ENCODE assay signal across 22 cellular contexts in the genomic region with DNA sequence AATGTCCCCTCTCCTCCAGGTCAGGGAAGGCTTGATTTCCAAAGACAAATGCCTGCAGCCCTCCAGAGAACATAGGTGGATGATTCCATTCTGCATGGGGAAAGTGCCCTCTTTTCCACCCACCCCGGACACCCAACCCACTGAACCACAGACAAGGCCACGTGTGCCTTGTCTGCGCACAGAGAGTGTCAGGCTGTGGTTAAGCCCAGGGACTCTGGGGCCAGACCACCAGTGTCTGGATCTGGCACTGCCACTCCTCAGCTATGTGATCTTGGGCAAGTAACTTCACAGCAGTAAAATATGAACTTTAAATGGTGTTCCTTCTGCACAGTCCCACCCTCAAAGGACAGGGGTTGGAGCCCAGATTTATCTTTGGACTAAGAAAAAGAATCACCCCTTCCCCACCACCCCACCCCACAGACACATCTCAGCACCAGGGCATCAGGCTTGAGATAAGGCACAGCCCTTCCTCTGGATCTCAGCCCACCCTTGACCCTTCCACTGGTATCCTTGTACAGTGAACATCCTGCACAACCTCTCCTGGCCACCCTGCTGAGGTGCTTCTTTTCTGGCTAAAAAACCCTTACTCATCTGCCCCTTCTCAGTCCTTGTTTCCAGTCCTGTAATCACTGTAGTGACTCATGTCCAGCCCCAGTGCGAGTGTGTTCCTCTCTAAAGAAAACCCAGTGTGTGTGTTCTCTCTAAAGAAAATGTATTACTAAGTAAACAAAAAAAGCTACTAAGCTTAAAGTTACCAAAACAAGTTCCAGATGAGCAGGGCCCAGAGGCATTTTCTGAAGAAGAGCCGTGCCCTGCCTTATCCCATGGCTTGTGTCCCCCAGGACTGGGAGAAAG. TPM values are rescaled to one million over a fixed set of nuclear protein-coding genes. Genes with fewer than 3 reads are reported as not detected.
A peak's percentile ranks its signal among the peaks of the same experiment; 100 is the strongest.
DNase-seq lines count a peak whose midpoint lies in the region; ATAC-seq and TF ChIP-seq lines count a peak whose summit lies in the region.
"Had no signal": no experiment of that assay in that cellular context is flagged by ENCODE, and none has a peak within 500 bp of the region (broad histone marks: within the 10 kb centered on the region; RNA-seq: fewer than 3 reads in every experiment).

No MANE protein-coding gene starts in this region.

- no peaks in the 10 kb centered on the region for H3K9me3 Mint-ChIP-seq in effector memory CD8-positive, alpha-beta T cell
- no peaks in the 10 kb centered on the region for H3K9me3 Mint-ChIP-seq in osteocyte (ENCODE audit: unreplicated experiment)
- H3K9me3 Mint-ChIP-seq: CD4-positive, alpha-beta memory T cell; nephron had no signal

- H3K9ac ChIP-seq in PC-3 (ENCODE audit: low read length) = no peak overlapping the region

- H3K27ac Mint-ChIP-seq in effector memory CD8-positive, alpha-beta T cell = peak overlapping the region in 1 of 2 donors; percentile 11
- peak overlapping the region; percentile 80 for H3K27ac Mint-ChIP-seq in osteocyte (ENCODE audit: unreplicated experiment)

- H3K4me3 Mint-ChIP-seq in effector memory CD8-positive, alpha-beta T cell = no peak overlapping the region
- no peak overlapping the region for H3K4me3 Mint-ChIP-seq in osteocyte (ENCODE audit: unreplicated experiment)
- H3K4me3 Mint-ChIP-seq: nephron had no signal

- no peaks in the 10 kb centered on the region for H3K9me3 ChIP-seq in PC-3 (ENCODE audit: low read length)
- H3K9me3 ChIP-seq: esophagus squamous epithelium, lower lobe of right lung had no signal

- peaks cover 5 to 7% of the 10 kb centered on the region in 2 donors for H3K4me1 Mint-ChIP-seq in effector memory CD8-positive, alpha-beta T cell (ENCODE audit: low read depth in 2 of 2)
- H3K4me1 Mint-ChIP-seq in osteocyte (ENCODE audit: unreplicated experiment) = peaks cover 46% of the 10 kb centered on the region

- peaks cover 8% of the 10 kb centered on the region for H3K4me1 ChIP-seq in PC-3 (ENCODE audit: insufficient read depth, low read length)
- H3K4me1 ChIP-seq: esophagus squamous epithelium, lower lobe of right lung had no signal

- H3K79me2 ChIP-seq in PC-3 (ENCODE audit: low read length) = no peaks in the 10 kb centered on the region

- peak; percentile 42 for ATAC-seq in PC-3
- peak; percentile 43 for ATAC-seq in effector memory CD8-positive, alpha-beta T cell (replicated peaks)
- ATAC-seq in GM18873 (IDR thresholded peaks at IDR 0.05; ENCODE audit: low FRiP score, unreplicated experiment) = no peak
- no peak for ATAC-seq in GM21825 (IDR thresholded peaks at IDR 0.05; ENCODE audit: unreplicated experiment)
- ATAC-seq: lower lobe of right lung, sciatic nerve had no signal

- no peak overlapping the region for H2AFZ ChIP-seq in PC-3 (ENCODE audit: low read length)

- H3F3A ChIP-seq in PC-3 (ENCODE audit: low read length, unreplicated experiment) = no peaks in the 10 kb centered on the region

- no peaks in the 10 kb centered on the region for H3K9me2 ChIP-seq in PC-3 (replicated peaks; ENCODE audit: low read length)

- H3K27me3 ChIP-seq in PC-3 (ENCODE audit: low read length) = no peaks in the 10 kb centered on the region
- H3K27me3 ChIP-seq: esophagus squamous epithelium had no signal

- TF ChIP-seq CTCF in PC-3 (conservative IDR thresholded peaks at IDR 0.05; ENCODE audit: low read depth, low read length) (no peak), osteocyte (IDR thresholded peaks at IDR 0.05) (no peak)

- H3K4me3 ChIP-seq in PC-3 (ENCODE audit: low read length) = no peak overlapping the region
- H3K4me3 ChIP-seq: coronary artery, esophagus squamous epithelium, lower lobe of right lung had no signal

- intact Hi-C loops in PC-3 (cut with micrococcal nuclease) = no loop called here

- POLR2A ChIA-PET in PC-3 (lab: Charles Lee; ENCODE audit: unreplicated experiment) = no interaction called here

- CTCF ChIA-PET in PC-3 (lab: Charles Lee) = no interaction called here

- BruUV-seq in PC-3 (replicated peaks; lab: Mats Ljungman, UMichigan) = no TSS peak

- DNase-seq in DMS53 (lab: John Stamatoyannopoulos, UW) (peak; percentile 37), DMS53 treated with DMSO at 0.1 percent for 48 hours (lab: John Stamatoyannopoulos, UW; ENCODE audit: unreplicated experiment) (no peak), PC-3 (peak; percentile 63), osteocyte (ENCODE audit: extremely low spot score, unreplicated experiment) (no peak), NCI-H187 treated with DMSO at 0.1 percent for 48 hours (lab: John Stamatoyannopoulos, UW) (no peak)
- no peak for DNase-seq in effector memory CD8-positive, alpha-beta T cell
- DNase-seq: amniotic stem cell; CD4-positive, alpha-beta memory T cell; esophagus squamous epithelium; KG1; lower lobe of right lung; NCI-H1436 treated with DMSO at 0.1 percent for 48 hours; stimulated activated CD4-positive, alpha-beta T cell treated with anti-CD3 and anti-CD28 coated beads, Interleukin-4, amount 100 ng/mL, for 1 hour had no signal

- H3K36me3 Mint-ChIP-seq in effector memory CD8-positive, alpha-beta T cell (ENCODE audit: insufficient read depth) = no peaks in the 10 kb centered on the region
- H3K36me3 Mint-ChIP-seq in osteocyte (ENCODE audit: unreplicated experiment) = peaks cover 2% of the 10 kb centered on the region

- H3K27ac ChIP-seq in PC-3 (ENCODE audit: low read length) = no peak overlapping the region
- H3K27ac ChIP-seq: 22Rv1, coronary artery, esophagus squamous epithelium, lower lobe of right lung had no signal

- H3K27me3 Mint-ChIP-seq in effector memory CD8-positive, alpha-beta T cell = peaks cover 0 to 6% of the 10 kb centered on the region in 2 donors
- H3K27me3 Mint-ChIP-seq in osteocyte (ENCODE audit: unreplicated experiment) = peaks cover 3% of the 10 kb centered on the region
- H3K27me3 Mint-ChIP-seq: CD4-positive, alpha-beta memory T cell had no signal

- no peak overlapping the region for H3K4me2 ChIP-seq in PC-3 (ENCODE audit: low read length)

- H4K20me1 ChIP-seq in PC-3 (ENCODE audit: low read length) = no peaks in the 10 kb centered on the region

- no peaks in the 10 kb centered on the region for H3K36me3 ChIP-seq in PC-3 (ENCODE audit: low read depth, low read length)
- H3K36me3 ChIP-seq: lower lobe of right lung had no signal

RNA-seq across cellular contexts. Expression of gene PTGDR2, which starts 1.9 kb away (rescaled TPM):
- total RNA-seq in PC-3 (2014; rRNA removed) = 0.06 TPM in 1 of 2 replicates, not detected in the other
- total RNA-seq in osteocyte = 0.68 and 0.91 TPM in 2 replicates
- total RNA-seq: H4, NCI-H460, SK-MEL-5 had no signal

RNA-seq across cellular contexts. Expression of gene ZP1, which starts 9.7 kb away (rescaled TPM):
- total RNA-seq in PC-3 (2014; rRNA removed) = not detected in 2 replicates
- total RNA-seq in osteocyte = not detected in 2 replicates
- total RNA-seq: esophagus squamous epithelium, lower lobe of right lung, NCI-H460, SK-MEL-5 had no signal

RNA-seq across cellular contexts. Expression of gene CCDC86, which starts 15.7 kb away (rescaled TPM):
- total RNA-seq in PC-3 (2014; rRNA removed) (67.9 and 108 TPM in 2 replicates), osteocyte (25.9 and 27.4 TPM in 2 replicates)

RNA-seq across cellular contexts. Expression of gene PRPF19, which starts 48.8 kb away (rescaled TPM):
- 165 and 177 TPM in 2 replicates for total RNA-seq in PC-3 (2014; rRNA removed)
- total RNA-seq in osteocyte = 78.0 and 78.2 TPM in 2 replicates

RNA-seq across cellular contexts. Expression of gene TMEM109, which starts 56.4 kb away (rescaled TPM):
- total RNA-seq in PC-3 (2014; rRNA removed) (165 and 202 TPM in 2 replicates), osteocyte (144 and 152 TPM in 2 replicates)

Comparison
In these comparisons a context has a peak if more than half of its experiments do, and no peak if none do; other contexts are left out.
1. DNase-seq: peak in DMS53 (single experiment) and PC-3 (single experiment); none in DMS53 treated with DMSO at 0.1 percent for 48 hours (single experiment), effector memory CD8-positive, alpha-beta T cell (0 of 3), osteocyte (single experiment) and NCI-H187 treated with DMSO at 0.1 percent for 48 hours (single experiment).
2. ATAC-seq: peak in PC-3 (single experiment) and effector memory CD8-positive, alpha-beta T cell (single experiment); none in GM18873 (single experiment) and GM21825 (single experiment).